In the genomic region with DNA sequence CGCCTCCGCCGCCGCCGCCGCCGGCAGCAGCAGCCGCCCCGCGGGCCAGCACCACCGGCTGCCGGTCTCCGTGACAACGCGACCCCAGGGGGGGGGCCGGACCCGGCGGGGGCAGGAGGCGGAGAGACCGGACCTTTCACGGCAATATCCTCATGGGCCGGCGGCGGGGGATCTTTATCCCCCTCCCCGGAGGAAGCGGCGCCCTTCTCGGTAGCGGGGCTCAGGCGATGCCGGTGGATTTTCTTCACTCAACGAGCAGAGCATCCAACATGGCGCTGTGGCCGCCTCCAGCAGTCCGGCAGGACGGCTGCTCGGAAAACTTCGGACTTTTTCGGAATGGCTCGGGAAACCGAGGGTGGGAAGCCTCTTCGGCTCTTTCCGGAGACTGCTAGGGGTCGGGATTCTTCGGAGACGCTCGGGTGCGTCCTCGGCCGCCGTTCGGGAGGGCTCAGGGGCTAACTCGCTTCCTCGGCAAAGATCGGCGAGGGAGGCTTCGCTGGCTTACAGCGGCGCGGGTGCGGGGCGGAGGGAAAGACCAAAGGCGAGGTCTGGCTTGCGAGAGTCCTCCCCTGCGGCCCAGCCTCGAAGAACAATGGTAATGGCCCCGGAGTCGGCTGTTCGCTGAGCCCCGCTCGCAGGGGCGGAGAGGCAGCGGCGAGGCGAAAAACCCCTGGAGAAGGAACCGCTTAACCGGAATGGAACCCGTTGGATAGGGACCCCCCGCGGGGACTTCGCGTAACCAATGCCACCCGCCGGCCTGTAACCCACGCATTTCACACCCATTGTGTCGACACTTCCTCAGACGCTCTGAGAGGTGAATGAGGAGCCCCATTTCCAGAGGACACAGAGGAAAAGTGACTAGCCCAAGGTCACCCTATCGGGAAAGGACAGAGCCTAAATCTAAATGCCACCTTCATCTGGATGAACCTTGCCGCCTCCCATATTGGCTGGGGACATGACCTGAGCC, we compare ENCODE assay signal across 1 cellular context.
TF ChIP-seq lines count a peak whose summit lies in the region.

EIF4G3 (minus strand) TSS at position 309 of the 967 bp plus-strand sequence. CDS start 174,155 bp downstream, outside the sequence.

TF ChIP-seq in GM12878, 131 proteins besides CTCF, POLR2A, EP300 and RAD21 (continued from another document):
- TF ChIP-seq CEBPZ (IDR thresholded peaks at IDR 0.05; ENCODE audit: low read depth, low read length) = no peak
- TF ChIP-seq FOS (IDR thresholded peaks at IDR 0.05; ENCODE audit: borderline replicate concordance, extremely low read depth, insufficient read length) = no peak
- TF ChIP-seq IRF3 (IDR thresholded peaks at IDR 0.05) = 0 out of 2 replicates have a peak, but pooled peaks have one; percentile 22
- TF ChIP-seq MEF2B (IDR thresholded peaks at IDR 0.05; ENCODE audit: partially characterized antibody, poor library complexity, severe bottlenecking) = peak; percentile 73
- no peak for TF ChIP-seq FOXK2 (IDR thresholded peaks at IDR 0.05)
- peak; percentile 13 for TF ChIP-seq DPF2 (IDR thresholded peaks at IDR 0.05)
- TF ChIP-seq SUPT20H (IDR thresholded peaks at IDR 0.05; ENCODE audit: borderline replicate concordance, control insufficient read depth, low read depth, low read length) = no peak
- no peak for TF ChIP-seq CREM (IDR thresholded peaks at IDR 0.05; ENCODE audit: low read depth)
- peak; percentile 65; the same call in 1 of the 2 replicates for TF ChIP-seq SMAD5 (IDR thresholded peaks at IDR 0.05; ENCODE audit: low read depth)
- TF ChIP-seq, protein P1, sequence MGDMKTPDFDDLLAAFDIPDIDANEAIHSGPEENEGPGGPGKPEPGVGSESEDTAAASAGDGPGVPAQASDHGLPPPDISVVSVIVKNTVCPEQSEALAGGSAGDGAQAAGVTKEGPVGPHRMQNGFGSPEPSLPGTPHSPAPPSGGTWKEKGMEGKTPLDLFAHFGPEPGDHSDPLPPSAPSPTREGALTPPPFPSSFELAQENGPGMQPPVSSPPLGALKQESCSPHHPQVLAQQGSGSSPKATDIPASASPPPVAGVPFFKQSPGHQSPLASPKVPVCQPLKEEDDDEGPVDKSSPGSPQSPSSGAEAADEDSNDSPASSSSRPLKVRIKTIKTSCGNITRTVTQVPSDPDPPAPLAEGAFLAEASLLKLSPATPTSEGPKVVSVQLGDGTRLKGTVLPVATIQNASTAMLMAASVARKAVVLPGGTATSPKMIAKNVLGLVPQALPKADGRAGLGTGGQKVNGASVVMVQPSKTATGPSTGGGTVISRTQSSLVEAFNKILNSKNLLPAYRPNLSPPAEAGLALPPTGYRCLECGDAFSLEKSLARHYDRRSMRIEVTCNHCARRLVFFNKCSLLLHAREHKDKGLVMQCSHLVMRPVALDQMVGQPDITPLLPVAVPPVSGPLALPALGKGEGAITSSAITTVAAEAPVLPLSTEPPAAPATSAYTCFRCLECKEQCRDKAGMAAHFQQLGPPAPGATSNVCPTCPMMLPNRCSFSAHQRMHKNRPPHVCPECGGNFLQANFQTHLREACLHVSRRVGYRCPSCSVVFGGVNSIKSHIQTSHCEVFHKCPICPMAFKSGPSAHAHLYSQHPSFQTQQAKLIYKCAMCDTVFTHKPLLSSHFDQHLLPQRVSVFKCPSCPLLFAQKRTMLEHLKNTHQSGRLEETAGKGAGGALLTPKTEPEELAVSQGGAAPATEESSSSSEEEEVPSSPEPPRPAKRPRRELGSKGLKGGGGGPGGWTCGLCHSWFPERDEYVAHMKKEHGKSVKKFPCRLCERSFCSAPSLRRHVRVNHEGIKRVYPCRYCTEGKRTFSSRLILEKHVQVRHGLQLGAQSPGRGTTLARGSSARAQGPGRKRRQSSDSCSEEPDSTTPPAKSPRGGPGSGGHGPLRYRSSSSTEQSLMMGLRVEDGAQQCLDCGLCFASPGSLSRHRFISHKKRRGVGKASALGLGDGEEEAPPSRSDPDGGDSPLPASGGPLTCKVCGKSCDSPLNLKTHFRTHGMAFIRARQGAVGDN (IDR thresholded peaks at IDR 0.05) = peak; percentile 80
- 0 out of 2 replicates have a peak, but pooled peaks have one; percentile 38 for TF ChIP-seq IKZF1 (conservative IDR thresholded peaks at IDR 0.05)
- TF ChIP-seq CHD2 (IDR thresholded peaks at IDR 0.05; ENCODE audit: borderline replicate concordance, low read depth, low read length) = 0 out of 2 replicates have a peak, but pooled peaks have one; percentile 44
- TF ChIP-seq NR2F1 (conservative IDR thresholded peaks at IDR 0.05) = peak; percentile 64
- 0 out of 2 replicates have a peak, but pooled peaks have one; percentile 8 for TF ChIP-seq NR2C1 (IDR thresholded peaks at IDR 0.05)
- peak; percentile 80; the same call in 1 of the 2 replicates for TF ChIP-seq ASH2L (IDR thresholded peaks at IDR 0.05; ENCODE audit: borderline replicate concordance, low read depth)
- peak; percentile 16; the same call in 1 of the 2 replicates for TF ChIP-seq SPI1 (IDR thresholded peaks at IDR 0.05; ENCODE audit: borderline replicate concordance, insufficient read depth, low read depth, low read length)
- TF ChIP-seq MLLT1 (IDR thresholded peaks at IDR 0.05) = peak; percentile 42; the same call in 1 of the 2 replicates
- peak; percentile 26 for TF ChIP-seq RELA (IDR thresholded peaks at IDR 0.05; ENCODE audit: borderline replicate concordance, partially characterized antibody)
- TF ChIP-seq TCF12 (IDR thresholded peaks at IDR 0.05; ENCODE audit: low read depth, low read length) = 0 out of 2 replicates have a peak, but pooled peaks have one; percentile 6
- peak; percentile 51; the same call in 1 of the 2 replicates for TF ChIP-seq CBFB (IDR thresholded peaks at IDR 0.05; ENCODE audit: low read depth)
- no peak; the same call in 1 of the 2 replicates for TF ChIP-seq SMARCA5 (IDR thresholded peaks at IDR 0.05)
- peak; percentile 51 for TF ChIP-seq MYC (IDR thresholded peaks at IDR 0.05; ENCODE audit: insufficient read depth, insufficient read length, insufficient replicate concordance, low read length, severe bottlenecking)
